ENCODE assay signal across 7 cellular contexts in genomic region chr20:53773792-53774371, GRCh38.
DNase-seq lines count a peak whose midpoint lies in the region; ATAC-seq and TF ChIP-seq lines count a peak whose summit lies in the region.

No MANE protein-coding gene starts in this region.

- TF ChIP-seq POLR2A in stomach (IDR thresholded peaks at IDR 0.05) (no peak), lower leg skin (IDR thresholded peaks at IDR 0.05) (no peak)

- intact Hi-C loops in left ventricle myocardium inferior (cut with micrococcal nuclease) (no loop called here), stomach (cut with DNase I; ENCODE audit: low total_unique reads) (no loop called here), lower leg skin (cut with DNase I; ENCODE audit: low total_unique reads) (no loop called here)

- H3K9me3 ChIP-seq in left ventricle myocardium inferior (replicated peaks) (no peaks in the 10 kb centered on the region), stomach (no peaks in the 10 kb centered on the region)

- 8 to 16% (median 14%) methylated on average over 1 of the region's 1 CpG for whole genome bisulfite sequencing in stomach, 5 donors
- 9 to 17% methylated on average over 1 of the region's 1 CpG for WGBS in lower leg skin, 2 donors

- H3K4me3 ChIP-seq in left ventricle myocardium inferior (no peak overlapping the region), stomach (no peak overlapping the region), lower leg skin (ENCODE audit: low read depth, poor library complexity, severe bottlenecking) (no peak overlapping the region)

- TF ChIP-seq EP300 in stomach (IDR thresholded peaks at IDR 0.05): no peak

- peaks cover 15% of the 10 kb centered on the region for H3K4me1 Mint-ChIP-seq in activated naive CD8-positive, alpha-beta T cell treated with anti-CD3 and anti-CD28 coated beads, Interleukin-2, amount 50 U/mL, for 24 hours

- no peaks in the 10 kb centered on the region for H3K4me1 ChIP-seq in left ventricle myocardium inferior
- H3K4me1 ChIP-seq in stomach: peaks cover 0 to 28% (median 9%) of the 10 kb centered on the region in 4 donors

- peak; percentile 17 for DNase-seq in HK-2 (ENCODE audit: unreplicated experiment)
- DNase-seq in activated naive CD8-positive, alpha-beta T cell treated with anti-CD3 and anti-CD28 coated beads, Interleukin-2, amount 50 U/mL, for 24 hours: no peak
- DNase-seq in left ventricle myocardium inferior: no peak
- DNase-seq in stomach: no peak
- no peak for DNase-seq in lower leg skin (ENCODE audit: low spot score in 2 of 2)
- DNase-seq in putamen (ENCODE audit: low spot score): no peak
- no peak for DNase-seq in globus pallidus (ENCODE audit: low spot score)

- H3K27me3 ChIP-seq in left ventricle myocardium inferior (ENCODE audit: low read depth): no peaks in the 10 kb centered on the region
- H3K27me3 ChIP-seq in stomach: no peaks in the 10 kb centered on the region

- H3K27ac ChIP-seq in left ventricle myocardium inferior (replicated peaks) (peak overlapping the region; percentile 51), stomach (peak overlapping the region in 4 of 5 donors; percentile 14 to 72 (median 58))

- no peaks in the 10 kb centered on the region for H3K36me3 Mint-ChIP-seq in activated naive CD8-positive, alpha-beta T cell treated with anti-CD3 and anti-CD28 coated beads, Interleukin-2, amount 50 U/mL, for 24 hours (ENCODE audit: low read depth)

- TF ChIP-seq CTCF in left ventricle myocardium inferior (IDR thresholded peaks at IDR 0.05; ENCODE audit: borderline replicate concordance) (no peak), stomach (IDR thresholded peaks at IDR 0.05) (no peak), lower leg skin (IDR thresholded peaks at IDR 0.05) (no peak)

- no peak overlapping the region for H3K4me3 Mint-ChIP-seq in activated naive CD8-positive, alpha-beta T cell treated with anti-CD3 and anti-CD28 coated beads, Interleukin-2, amount 50 U/mL, for 24 hours

- H3K36me3 ChIP-seq in left ventricle myocardium inferior (no peaks in the 10 kb centered on the region), stomach (no peaks in the 10 kb centered on the region)

- no peak overlapping the region for H3K27ac Mint-ChIP-seq in activated naive CD8-positive, alpha-beta T cell treated with anti-CD3 and anti-CD28 coated beads, Interleukin-2, amount 50 U/mL, for 24 hours

- no peaks in the 10 kb centered on the region for H3K27me3 Mint-ChIP-seq in activated naive CD8-positive, alpha-beta T cell treated with anti-CD3 and anti-CD28 coated beads, Interleukin-2, amount 50 U/mL, for 24 hours

- ATAC-seq in activated naive CD8-positive, alpha-beta T cell treated with anti-CD3 and anti-CD28 coated beads, Interleukin-2, amount 50 U/mL, for 24 hours: peak; percentile 83

- H3K9me3 Mint-ChIP-seq in activated naive CD8-positive, alpha-beta T cell treated with anti-CD3 and anti-CD28 coated beads, Interleukin-2, amount 50 U/mL, for 24 hours: no peaks in the 10 kb centered on the region
